Comparison of ENCODE assay signal across 1 cellular context in genomic region chr2:235579128-235579527, GRCh38.
TF ChIP-seq lines count a peak whose summit lies in the region.

No MANE protein-coding gene starts in this region.

TF ChIP-seq in GM23338, 12 proteins besides CTCF, POLR2A, EP300 and RAD21 (continued from another document):
- TF ChIP-seq, protein P1, sequence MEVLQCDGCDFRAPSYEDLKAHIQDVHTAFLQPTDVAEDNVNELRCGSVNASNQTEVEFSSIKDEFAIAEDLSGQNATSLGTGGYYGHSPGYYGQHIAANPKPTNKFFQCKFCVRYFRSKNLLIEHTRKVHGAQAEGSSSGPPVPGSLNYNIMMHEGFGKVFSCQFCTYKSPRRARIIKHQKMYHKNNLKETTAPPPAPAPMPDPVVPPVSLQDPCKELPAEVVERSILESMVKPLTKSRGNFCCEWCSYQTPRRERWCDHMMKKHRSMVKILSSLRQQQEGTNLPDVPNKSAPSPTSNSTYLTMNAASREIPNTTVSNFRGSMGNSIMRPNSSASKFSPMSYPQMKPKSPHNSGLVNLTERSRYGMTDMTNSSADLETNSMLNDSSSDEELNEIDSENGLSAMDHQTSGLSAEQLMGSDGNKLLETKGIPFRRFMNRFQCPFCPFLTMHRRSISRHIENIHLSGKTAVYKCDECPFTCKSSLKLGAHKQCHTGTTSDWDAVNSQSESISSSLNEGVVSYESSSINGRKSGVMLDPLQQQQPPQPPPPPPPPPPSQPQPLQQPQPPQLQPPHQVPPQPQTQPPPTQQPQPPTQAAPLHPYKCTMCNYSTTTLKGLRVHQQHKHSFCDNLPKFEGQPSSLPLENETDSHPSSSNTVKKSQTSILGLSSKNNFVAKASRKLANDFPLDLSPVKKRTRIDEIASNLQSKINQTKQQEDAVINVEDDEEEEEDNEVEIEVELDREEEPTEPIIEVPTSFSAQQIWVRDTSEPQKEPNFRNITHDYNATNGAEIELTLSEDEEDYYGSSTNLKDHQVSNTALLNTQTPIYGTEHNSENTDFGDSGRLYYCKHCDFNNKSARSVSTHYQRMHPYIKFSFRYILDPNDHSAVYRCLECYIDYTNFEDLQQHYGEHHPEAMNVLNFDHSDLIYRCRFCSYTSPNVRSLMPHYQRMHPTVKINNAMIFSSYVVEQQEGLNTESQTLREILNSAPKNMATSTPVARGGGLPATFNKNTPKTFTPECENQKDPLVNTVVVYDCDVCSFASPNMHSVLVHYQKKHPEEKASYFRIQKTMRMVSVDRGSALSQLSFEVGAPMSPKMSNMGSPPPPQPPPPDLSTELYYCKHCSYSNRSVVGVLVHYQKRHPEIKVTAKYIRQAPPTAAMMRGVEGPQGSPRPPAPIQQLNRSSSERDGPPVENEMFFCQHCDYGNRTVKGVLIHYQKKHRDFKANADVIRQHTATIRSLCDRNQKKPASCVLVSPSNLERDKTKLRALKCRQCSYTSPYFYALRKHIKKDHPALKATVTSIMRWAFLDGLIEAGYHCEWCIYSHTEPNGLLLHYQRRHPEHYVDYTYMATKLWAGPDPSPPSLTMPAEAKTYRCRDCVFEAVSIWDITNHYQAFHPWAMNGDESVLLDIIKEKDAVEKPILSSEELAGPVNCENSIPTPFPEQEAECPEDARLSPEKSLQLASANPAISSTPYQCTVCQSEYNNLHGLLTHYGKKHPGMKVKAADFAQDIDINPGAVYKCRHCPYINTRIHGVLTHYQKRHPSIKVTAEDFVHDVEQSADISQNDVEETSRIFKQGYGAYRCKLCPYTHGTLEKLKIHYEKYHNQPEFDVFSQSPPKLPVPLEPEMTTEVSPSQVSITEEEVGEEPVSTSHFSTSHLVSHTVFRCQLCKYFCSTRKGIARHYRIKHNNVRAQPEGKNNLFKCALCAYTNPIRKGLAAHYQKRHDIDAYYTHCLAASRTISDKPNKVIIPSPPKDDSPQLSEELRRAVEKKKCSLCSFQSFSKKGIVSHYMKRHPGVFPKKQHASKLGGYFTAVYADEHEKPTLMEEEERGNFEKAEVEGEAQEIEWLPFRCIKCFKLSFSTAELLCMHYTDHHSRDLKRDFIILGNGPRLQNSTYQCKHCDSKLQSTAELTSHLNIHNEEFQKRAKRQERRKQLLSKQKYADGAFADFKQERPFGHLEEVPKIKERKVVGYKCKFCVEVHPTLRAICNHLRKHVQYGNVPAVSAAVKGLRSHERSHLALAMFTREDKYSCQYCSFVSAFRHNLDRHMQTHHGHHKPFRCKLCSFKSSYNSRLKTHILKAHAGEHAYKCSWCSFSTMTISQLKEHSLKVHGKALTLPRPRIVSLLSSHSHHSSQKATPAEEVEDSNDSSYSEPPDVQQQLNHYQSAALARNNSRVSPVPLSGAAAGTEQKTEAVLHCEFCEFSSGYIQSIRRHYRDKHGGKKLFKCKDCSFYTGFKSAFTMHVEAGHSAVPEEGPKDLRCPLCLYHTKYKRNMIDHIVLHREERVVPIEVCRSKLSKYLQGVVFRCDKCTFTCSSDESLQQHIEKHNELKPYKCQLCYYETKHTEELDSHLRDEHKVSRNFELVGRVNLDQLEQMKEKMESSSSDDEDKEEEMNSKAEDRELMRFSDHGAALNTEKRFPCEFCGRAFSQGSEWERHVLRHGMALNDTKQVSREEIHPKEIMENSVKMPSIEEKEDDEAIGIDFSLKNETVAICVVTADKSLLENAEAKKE (CRISPR knock-in tag; IDR thresholded peaks at IDR 0.05), result no peak
- TF ChIP-seq, protein P2, sequence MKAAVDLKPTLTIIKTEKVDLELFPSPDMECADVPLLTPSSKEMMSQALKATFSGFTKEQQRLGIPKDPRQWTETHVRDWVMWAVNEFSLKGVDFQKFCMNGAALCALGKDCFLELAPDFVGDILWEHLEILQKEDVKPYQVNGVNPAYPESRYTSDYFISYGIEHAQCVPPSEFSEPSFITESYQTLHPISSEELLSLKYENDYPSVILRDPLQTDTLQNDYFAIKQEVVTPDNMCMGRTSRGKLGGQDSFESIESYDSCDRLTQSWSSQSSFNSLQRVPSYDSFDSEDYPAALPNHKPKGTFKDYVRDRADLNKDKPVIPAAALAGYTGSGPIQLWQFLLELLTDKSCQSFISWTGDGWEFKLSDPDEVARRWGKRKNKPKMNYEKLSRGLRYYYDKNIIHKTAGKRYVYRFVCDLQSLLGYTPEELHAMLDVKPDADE (IDR thresholded peaks at IDR 0.05), result no peak
- TF ChIP-seq EZH2phosphoT487 (IDR thresholded peaks at IDR 0.05; ENCODE audit: unreplicated experiment), result no peak
- TF ChIP-seq, protein P3, sequence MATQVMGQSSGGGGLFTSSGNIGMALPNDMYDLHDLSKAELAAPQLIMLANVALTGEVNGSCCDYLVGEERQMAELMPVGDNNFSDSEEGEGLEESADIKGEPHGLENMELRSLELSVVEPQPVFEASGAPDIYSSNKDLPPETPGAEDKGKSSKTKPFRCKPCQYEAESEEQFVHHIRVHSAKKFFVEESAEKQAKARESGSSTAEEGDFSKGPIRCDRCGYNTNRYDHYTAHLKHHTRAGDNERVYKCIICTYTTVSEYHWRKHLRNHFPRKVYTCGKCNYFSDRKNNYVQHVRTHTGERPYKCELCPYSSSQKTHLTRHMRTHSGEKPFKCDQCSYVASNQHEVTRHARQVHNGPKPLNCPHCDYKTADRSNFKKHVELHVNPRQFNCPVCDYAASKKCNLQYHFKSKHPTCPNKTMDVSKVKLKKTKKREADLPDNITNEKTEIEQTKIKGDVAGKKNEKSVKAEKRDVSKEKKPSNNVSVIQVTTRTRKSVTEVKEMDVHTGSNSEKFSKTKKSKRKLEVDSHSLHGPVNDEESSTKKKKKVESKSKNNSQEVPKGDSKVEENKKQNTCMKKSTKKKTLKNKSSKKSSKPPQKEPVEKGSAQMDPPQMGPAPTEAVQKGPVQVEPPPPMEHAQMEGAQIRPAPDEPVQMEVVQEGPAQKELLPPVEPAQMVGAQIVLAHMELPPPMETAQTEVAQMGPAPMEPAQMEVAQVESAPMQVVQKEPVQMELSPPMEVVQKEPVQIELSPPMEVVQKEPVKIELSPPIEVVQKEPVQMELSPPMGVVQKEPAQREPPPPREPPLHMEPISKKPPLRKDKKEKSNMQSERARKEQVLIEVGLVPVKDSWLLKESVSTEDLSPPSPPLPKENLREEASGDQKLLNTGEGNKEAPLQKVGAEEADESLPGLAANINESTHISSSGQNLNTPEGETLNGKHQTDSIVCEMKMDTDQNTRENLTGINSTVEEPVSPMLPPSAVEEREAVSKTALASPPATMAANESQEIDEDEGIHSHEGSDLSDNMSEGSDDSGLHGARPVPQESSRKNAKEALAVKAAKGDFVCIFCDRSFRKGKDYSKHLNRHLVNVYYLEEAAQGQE (IDR thresholded peaks at IDR 0.05; ENCODE audit: unreplicated experiment), result no peak
- TF ChIP-seq POLR2AphosphoS5 (IDR thresholded peaks at IDR 0.05; ENCODE audit: low read depth), result no peak
- no peak for TF ChIP-seq STAT1 (IDR thresholded peaks at IDR 0.05; ENCODE audit: unreplicated experiment)
- TF ChIP-seq CREB1 (CRISPR knock-in tag; IDR thresholded peaks at IDR 0.05; ENCODE audit: low read depth), result no peak
- TF ChIP-seq NANOG (IDR thresholded peaks at IDR 0.05; ENCODE audit: borderline replicate concordance), result no peak
TF ChIP-seq in GM23338: peak in this region for 0.
